ENCODE assay signal across 11 cellular contexts in the genomic region with DNA sequence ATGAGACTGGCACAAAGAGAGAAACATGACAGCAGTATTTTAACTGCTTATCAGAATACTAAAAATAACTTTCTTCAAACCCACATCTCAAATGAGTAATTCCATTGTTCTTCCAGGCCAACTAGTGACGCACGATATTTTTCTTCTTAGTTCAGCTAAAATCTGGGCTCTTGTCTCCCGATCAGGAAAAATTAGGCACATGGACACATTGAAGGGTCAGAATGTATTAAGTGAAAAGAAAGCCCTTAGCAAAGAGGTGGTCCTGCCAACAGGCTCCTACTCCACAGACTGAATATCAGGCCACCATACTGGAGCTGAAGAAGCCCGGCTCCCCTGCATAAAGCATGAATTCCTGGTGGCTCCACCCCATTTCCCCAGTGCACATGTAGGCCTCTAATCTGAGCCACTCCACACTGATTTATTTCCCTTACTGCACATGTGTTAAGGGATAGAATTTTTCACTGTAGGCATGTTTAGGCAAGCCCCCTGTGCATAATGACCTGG. TPM values are rescaled to one million over a fixed set of nuclear protein-coding genes. Genes with fewer than 3 reads are reported as not detected.
DNase-seq lines count a peak whose midpoint lies in the region; ATAC-seq and TF ChIP-seq lines count a peak whose summit lies in the region.
"Had no signal": no experiment of that assay in that cellular context is flagged by ENCODE, and none has a peak within 500 bp of the region (broad histone marks: within the 10 kb centered on the region; RNA-seq: fewer than 3 reads in every experiment).

No MANE protein-coding gene starts in this region.

- no peaks in the 10 kb centered on the region for H3K27me3 ChIP-seq in suprapubic skin

- H3K9me3 ChIP-seq in suprapubic skin, result no peaks in the 10 kb centered on the region
- H3K9me3 ChIP-seq: A549 had no signal

- TF ChIP-seq POLR2A in suprapubic skin (IDR thresholded peaks at IDR 0.05), result no peak

- H3K36me3 ChIP-seq in suprapubic skin, result no peaks in the 10 kb centered on the region

- DNase-seq in NCI-H1436 (lab: John Stamatoyannopoulos, UW), result peak; percentile 15
- no peak for DNase-seq in NCI-H1436 treated with DMSO at 0.1 percent for 48 hours (lab: John Stamatoyannopoulos, UW)
- DNase-seq in fibroblast of the aortic adventitia (ENCODE audit: low read depth), result peak; percentile 97
- DNase-seq in suprapubic skin (ENCODE audit: low spot score in 2 of 2), result no peak
- no peak for DNase-seq in COR-L47 (lab: John Stamatoyannopoulos, UW)
- DNase-seq in ureter (ENCODE audit: low spot score), result no peak
- DNase-seq in activated CD4-positive, CD25-positive, alpha-beta regulatory T cell treated with anti-CD3 and anti-CD28 coated beads, Interleukin-2, amount 50 U/mL, for 72 hours, result no peak
- DNase-seq: activated naive CD4-positive, alpha-beta T cell; naive thymus-derived CD8-positive, alpha-beta T cell had no signal

- H3K4me1 ChIP-seq in suprapubic skin, result peaks cover 34% of the 10 kb centered on the region

- no peak for ATAC-seq in SK-N-SH treated with all-trans-retinoic acid at 6 μM for 48 hours
- ATAC-seq: A549; naive thymus-derived CD8-positive, alpha-beta T cell had no signal

- WGBS in suprapubic skin, result 50% methylated on average over 4 of the region's 4 CpGs

- TF ChIP-seq CTCF in fibroblast of the aortic adventitia (IDR thresholded peaks at IDR 0.05; ENCODE audit: insufficient read depth, low read length), result no peak
- TF ChIP-seq CTCF in suprapubic skin (IDR thresholded peaks at IDR 0.05), result no peak

- peak overlapping the region; percentile 55 for H3K27ac ChIP-seq in suprapubic skin

- TF ChIP-seq EP300 in suprapubic skin (IDR thresholded peaks at IDR 0.05), result no peak

- no peak overlapping the region for H3K4me3 ChIP-seq in fibroblast of the aortic adventitia (ENCODE audit: low read depth, low read length)
- H3K4me3 ChIP-seq in suprapubic skin, result no peak overlapping the region
- H3K4me3 ChIP-seq: A549 had no signal

TF ChIP-seq in SK-N-SH treated with all-trans-retinoic acid at 6 μM for 48 hours, 23 proteins besides CTCF, POLR2A, EP300 and RAD21:
- TF ChIP-seq ZNF8 (CRISPR knock-in tag; IDR thresholded peaks at IDR 0.05) (no peak), CSDC2 (CRISPR knock-in tag; IDR thresholded peaks at IDR 0.05) (no peak), SNAI2 (CRISPR knock-in tag; IDR thresholded peaks at IDR 0.05) (0 out of 2 replicates have a peak, but pooled peaks have one; percentile 35), TOX (CRISPR knock-in tag; IDR thresholded peaks at IDR 0.05; ENCODE audit: borderline replicate concordance) (no peak), ZNF565 (CRISPR knock-in tag; conservative IDR thresholded peaks at IDR 0.05; ENCODE audit: low read depth) (no peak), PPARA (CRISPR knock-in tag; IDR thresholded peaks at IDR 0.05; ENCODE audit: borderline replicate concordance) (no peak), ARNTL (CRISPR knock-in tag; IDR thresholded peaks at IDR 0.05; ENCODE audit: borderline replicate concordance, low read depth) (no peak), ZNF70 (CRISPR knock-in tag; IDR thresholded peaks at IDR 0.05) (no peak), ZFP30 (CRISPR knock-in tag; IDR thresholded peaks at IDR 0.05) (no peak), ESRRG (CRISPR knock-in tag; IDR thresholded peaks at IDR 0.05) (no peak), ZC3H10 (CRISPR knock-in tag; IDR thresholded peaks at IDR 0.05) (no peak), ZFP3 (CRISPR knock-in tag; IDR thresholded peaks at IDR 0.05) (0 out of 2 replicates have a peak, but pooled peaks have one; percentile 65), GLIS3 (CRISPR knock-in tag; IDR thresholded peaks at IDR 0.05) (no peak)
- TF ChIP-seq, protein P1, sequence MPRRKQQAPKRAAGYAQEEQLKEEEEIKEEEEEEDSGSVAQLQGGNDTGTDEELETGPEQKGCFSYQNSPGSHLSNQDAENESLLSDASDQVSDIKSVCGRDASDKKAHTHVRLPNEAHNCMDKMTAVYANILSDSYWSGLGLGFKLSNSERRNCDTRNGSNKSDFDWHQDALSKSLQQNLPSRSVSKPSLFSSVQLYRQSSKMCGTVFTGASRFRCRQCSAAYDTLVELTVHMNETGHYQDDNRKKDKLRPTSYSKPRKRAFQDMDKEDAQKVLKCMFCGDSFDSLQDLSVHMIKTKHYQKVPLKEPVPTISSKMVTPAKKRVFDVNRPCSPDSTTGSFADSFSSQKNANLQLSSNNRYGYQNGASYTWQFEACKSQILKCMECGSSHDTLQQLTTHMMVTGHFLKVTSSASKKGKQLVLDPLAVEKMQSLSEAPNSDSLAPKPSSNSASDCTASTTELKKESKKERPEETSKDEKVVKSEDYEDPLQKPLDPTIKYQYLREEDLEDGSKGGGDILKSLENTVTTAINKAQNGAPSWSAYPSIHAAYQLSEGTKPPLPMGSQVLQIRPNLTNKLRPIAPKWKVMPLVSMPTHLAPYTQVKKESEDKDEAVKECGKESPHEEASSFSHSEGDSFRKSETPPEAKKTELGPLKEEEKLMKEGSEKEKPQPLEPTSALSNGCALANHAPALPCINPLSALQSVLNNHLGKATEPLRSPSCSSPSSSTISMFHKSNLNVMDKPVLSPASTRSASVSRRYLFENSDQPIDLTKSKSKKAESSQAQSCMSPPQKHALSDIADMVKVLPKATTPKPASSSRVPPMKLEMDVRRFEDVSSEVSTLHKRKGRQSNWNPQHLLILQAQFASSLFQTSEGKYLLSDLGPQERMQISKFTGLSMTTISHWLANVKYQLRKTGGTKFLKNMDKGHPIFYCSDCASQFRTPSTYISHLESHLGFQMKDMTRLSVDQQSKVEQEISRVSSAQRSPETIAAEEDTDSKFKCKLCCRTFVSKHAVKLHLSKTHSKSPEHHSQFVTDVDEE (CRISPR knock-in tag; IDR thresholded peaks at IDR 0.05), result no peak; the same call in 1 of the 2 replicates
- TF ChIP-seq, protein P2, sequence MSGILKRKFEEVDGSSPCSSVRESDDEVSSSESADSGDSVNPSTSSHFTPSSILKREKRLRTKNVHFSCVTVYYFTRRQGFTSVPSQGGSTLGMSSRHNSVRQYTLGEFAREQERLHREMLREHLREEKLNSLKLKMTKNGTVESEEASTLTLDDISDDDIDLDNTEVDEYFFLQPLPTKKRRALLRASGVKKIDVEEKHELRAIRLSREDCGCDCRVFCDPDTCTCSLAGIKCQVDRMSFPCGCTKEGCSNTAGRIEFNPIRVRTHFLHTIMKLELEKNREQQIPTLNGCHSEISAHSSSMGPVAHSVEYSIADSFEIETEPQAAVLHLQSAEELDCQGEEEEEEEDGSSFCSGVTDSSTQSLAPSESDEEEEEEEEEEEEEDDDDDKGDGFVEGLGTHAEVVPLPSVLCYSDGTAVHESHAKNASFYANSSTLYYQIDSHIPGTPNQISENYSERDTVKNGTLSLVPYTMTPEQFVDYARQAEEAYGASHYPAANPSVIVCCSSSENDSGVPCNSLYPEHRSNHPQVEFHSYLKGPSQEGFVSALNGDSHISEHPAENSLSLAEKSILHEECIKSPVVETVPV (CRISPR knock-in tag; IDR thresholded peaks at IDR 0.05), result no peak
- TF ChIP-seq, protein P3, sequence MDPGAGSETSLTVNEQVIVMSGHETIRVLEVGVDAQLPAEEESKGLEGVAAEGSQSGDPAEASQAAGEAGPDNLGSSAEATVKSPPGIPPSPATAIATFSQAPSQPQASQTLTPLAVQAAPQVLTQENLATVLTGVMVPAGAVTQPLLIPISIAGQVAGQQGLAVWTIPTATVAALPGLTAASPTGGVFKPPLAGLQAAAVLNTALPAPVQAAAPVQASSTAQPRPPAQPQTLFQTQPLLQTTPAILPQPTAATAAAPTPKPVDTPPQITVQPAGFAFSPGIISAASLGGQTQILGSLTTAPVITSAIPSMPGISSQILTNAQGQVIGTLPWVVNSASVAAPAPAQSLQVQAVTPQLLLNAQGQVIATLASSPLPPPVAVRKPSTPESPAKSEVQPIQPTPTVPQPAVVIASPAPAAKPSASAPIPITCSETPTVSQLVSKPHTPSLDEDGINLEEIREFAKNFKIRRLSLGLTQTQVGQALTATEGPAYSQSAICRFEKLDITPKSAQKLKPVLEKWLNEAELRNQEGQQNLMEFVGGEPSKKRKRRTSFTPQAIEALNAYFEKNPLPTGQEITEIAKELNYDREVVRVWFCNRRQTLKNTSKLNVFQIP (CRISPR knock-in tag; IDR thresholded peaks at IDR 0.05; ENCODE audit: borderline replicate concordance, low read depth), result no peak
TF ChIP-seq in SK-N-SH treated with all-trans-retinoic acid at 6 μM for 48 hours: peak in this region for 2.

RNA-seq across cellular contexts. Expression of a gene that starts 9.4 kb away (rescaled TPM):
- total RNA-seq in fibroblast of the aortic adventitia (ENCODE audit: low replicate concordance), result 20.0 and 42.9 TPM in 2 replicates
- total RNA-seq in suprapubic skin, result 10 to 100 TPM; 34.3 to 42.3 (median 35.9) TPM
- 31.1 TPM for total RNA-seq in ureter

RNA-seq across cellular contexts. Expression of a gene that starts 11.8 kb away (rescaled TPM):
- total RNA-seq in fibroblast of the aortic adventitia (ENCODE audit: low replicate concordance), result 0.09 TPM in 1 of 2 replicates, not detected in the other
- total RNA-seq in suprapubic skin, result 1 to 10 TPM in 3 of 4 donors, under 1 TPM in 1; 0.68 to 4.5 (median 1.6) TPM
- total RNA-seq in ureter, result 6.0 TPM

Comparison
In these comparisons a context has a peak if more than half of its experiments do, and no peak if none do; other contexts are left out.
1. DNase-seq: peak in NCI-H1436 (single experiment) and fibroblast of the aortic adventitia (single experiment); none in NCI-H1436 treated with DMSO at 0.1 percent for 48 hours (single experiment), suprapubic skin (0 of 2), COR-L47 (single experiment), ureter (single experiment) and activated CD4-positive, CD25-positive, alpha-beta regulatory T cell treated with anti-CD3 and anti-CD28 coated beads, Interleukin-2, amount 50 U/mL, for 72 hours (single experiment).